In the genomic region with DNA sequence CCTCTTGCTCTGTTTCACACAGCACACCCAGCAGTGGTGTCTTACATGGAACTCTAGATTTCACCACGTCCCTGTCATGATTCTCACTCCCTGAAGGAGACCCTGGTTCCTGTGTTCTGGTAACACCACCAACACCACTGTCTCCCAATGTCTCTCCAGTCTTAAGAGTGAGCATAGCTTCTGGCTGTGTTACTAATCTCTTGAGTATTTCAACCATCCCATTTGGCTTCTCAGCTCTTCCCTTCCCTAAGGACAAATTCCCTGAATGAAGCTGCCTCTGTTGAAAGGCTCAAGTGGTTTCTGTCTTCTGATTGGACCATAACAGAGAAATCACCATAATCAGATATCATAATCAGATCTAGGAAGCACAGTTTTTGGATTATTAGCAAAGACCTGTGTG, we compare ENCODE assay signal across 22 cellular contexts.
DNase-seq lines count a peak whose midpoint lies in the region; TF ChIP-seq lines count a peak whose summit lies in the region.
"Had no signal": no experiment of that assay in that cellular context is flagged by ENCODE, and none has a peak within 500 bp of the region (broad histone marks: within the 10 kb centered on the region; RNA-seq: fewer than 3 reads in every experiment).

No MANE protein-coding gene starts in this region.

- H3K4me3 ChIP-seq in mammary epithelial cell (replicated peaks in 1 of 3; ENCODE audit: insufficient read depth in 1 of 3, low read depth in 2 of 3, low read length in 3 of 3) (no peak overlapping the region), trophoblast cell (ENCODE audit: low read depth, low read length) (no peak overlapping the region), sigmoid colon (no peak overlapping the region)
- H3K4me3 ChIP-seq: BLaER1, heart right ventricle, lower lobe of right lung, tibial artery had no signal

- WGBS in mammary epithelial cell (ENCODE audit: low coverage, missing lambda C conversion rate), result 25% methylated on average over 1 of the region's 1 CpG
- no CpG with 5 or more reads among the region's 1 CpG for WGBS in trophoblast cell (ENCODE audit: extremely low coverage, insufficient coverage, insufficient read length)
- 14 to 36% methylated on average over 1 of the region's 1 CpG for WGBS in sigmoid colon, 2 donors

- no peak overlapping the region for H3K4ac ChIP-seq in trophoblast cell (ENCODE audit: low read depth, low read length)

- no peaks in the 10 kb centered on the region for H4K20me1 ChIP-seq in mammary epithelial cell (ENCODE audit: insufficient read depth, low read length)
- H4K20me1 ChIP-seq: BLaER1 had no signal

- no peaks in the 10 kb centered on the region for H3K36me3 Mint-ChIP-seq in osteocyte (ENCODE audit: unreplicated experiment)
- H3K36me3 Mint-ChIP-seq: activated naive CD4-positive, alpha-beta T cell treated with anti-CD3 and anti-CD28 coated beads, Interleukin-2, amount 10 ng/mL, durations not matched to agents 7 days and 5 days had no signal

- no peaks in the 10 kb centered on the region for H3K27me3 Mint-ChIP-seq in osteocyte (ENCODE audit: unreplicated experiment)
- H3K27me3 Mint-ChIP-seq: activated naive CD4-positive, alpha-beta T cell treated with anti-CD3 and anti-CD28 coated beads, Interleukin-2, amount 10 ng/mL, durations not matched to agents 7 days and 5 days had no signal

- H3K4me1 Mint-ChIP-seq in osteocyte (ENCODE audit: unreplicated experiment), result no peaks in the 10 kb centered on the region
- H3K4me1 Mint-ChIP-seq: activated naive CD4-positive, alpha-beta T cell treated with anti-CD3 and anti-CD28 coated beads, Interleukin-2, amount 10 ng/mL, durations not matched to agents 7 days and 5 days; nephron had no signal

- CTCF ChIA-PET in mammary epithelial cell (lab: Charles Lee; ENCODE audit: low non-redundant PET), result no interaction called here

- intact Hi-C loops in mammary epithelial cell (cut with micrococcal nuclease), result no loop called here
- intact Hi-C loops in sigmoid colon (cut with DNase I), result no loop called here

- no peak for TF ChIP-seq EP300 in sigmoid colon (IDR thresholded peaks at IDR 0.05)

- no peak for TF ChIP-seq CTCF in mammary epithelial cell (conservative IDR thresholded peaks at IDR 0.05 in 1 of 2, IDR thresholded peaks at IDR 0.05 in 1 of 2; ENCODE audit: extremely low read depth in 1 of 2, insufficient read depth in 1 of 2, low read depth in 1 of 2, low read length in 2 of 2)
- TF ChIP-seq CTCF in osteocyte (IDR thresholded peaks at IDR 0.05), result no peak
- TF ChIP-seq CTCF in sigmoid colon (IDR thresholded peaks at IDR 0.05), result no peak

- H3K4me3 Mint-ChIP-seq in osteocyte (ENCODE audit: unreplicated experiment), result no peak overlapping the region
- H3K4me3 Mint-ChIP-seq: activated naive CD4-positive, alpha-beta T cell treated with anti-CD3 and anti-CD28 coated beads, Interleukin-2, amount 10 ng/mL, durations not matched to agents 7 days and 5 days; nephron; T-helper 1 cell treated with Interleukin-12 subunit alpha and Interleukin-12 subunit beta and Interleukin-4 antibody, amounts not matched to agents 30 μg/mL and 1 μg/mL, for 36 hours had no signal

- TF ChIP-seq POLR2A in sigmoid colon (IDR thresholded peaks at IDR 0.05), result no peak

- H3K9me3 Mint-ChIP-seq in osteocyte (ENCODE audit: unreplicated experiment), result no peaks in the 10 kb centered on the region
- H3K9me3 Mint-ChIP-seq: nephron; T-helper 1 cell treated with Interleukin-12 subunit alpha and Interleukin-12 subunit beta and Interleukin-4 antibody, amounts not matched to agents 30 μg/mL and 1 μg/mL, for 36 hours had no signal

- H2AFZ ChIP-seq in mammary epithelial cell (ENCODE audit: low read depth, low read length) (peak overlapping the region; percentile 70), trophoblast cell (ENCODE audit: insufficient read depth, low read length, poor library complexity) (no peak overlapping the region)

- no peak overlapping the region for H3K27ac Mint-ChIP-seq in osteocyte (ENCODE audit: unreplicated experiment)
- H3K27ac Mint-ChIP-seq: activated naive CD4-positive, alpha-beta T cell treated with anti-CD3 and anti-CD28 coated beads, Interleukin-2, amount 10 ng/mL, durations not matched to agents 7 days and 5 days; nephron; T-helper 1 cell treated with Interleukin-12 subunit alpha and Interleukin-12 subunit beta and Interleukin-4 antibody, amounts not matched to agents 30 μg/mL and 1 μg/mL, for 36 hours had no signal

- no peaks in the 10 kb centered on the region for H3K79me2 ChIP-seq in mammary epithelial cell (ENCODE audit: insufficient read depth, low read length)
- H3K79me2 ChIP-seq in trophoblast cell (ENCODE audit: control insufficient read depth, insufficient read depth, low read length, poor library complexity), result no peaks in the 10 kb centered on the region

- no peak overlapping the region for H3K14ac ChIP-seq in trophoblast cell (ENCODE audit: low read length)

- H2BK120ac ChIP-seq in trophoblast cell (ENCODE audit: insufficient read depth, low read length, poor library complexity), result no peak overlapping the region

- no peak overlapping the region for H2BK5ac ChIP-seq in trophoblast cell (ENCODE audit: low read depth, low read length, poor library complexity)

- no peak overlapping the region for H3K18ac ChIP-seq in trophoblast cell (ENCODE audit: low read length)

- in situ Hi-C loops in mammary epithelial cell (cut with MboI; ENCODE audit: low sequenced_read_pairs in 2 of 2), result no loop called here

- H3K27ac ChIP-seq in mammary epithelial cell (ENCODE audit: insufficient read depth, low read depth, low read length) (peak overlapping the region; percentile 23), trophoblast cell (ENCODE audit: low read depth, low read length) (peak overlapping the region; percentile 53), sigmoid colon (no peak overlapping the region)
- H3K27ac ChIP-seq: BLaER1, heart right ventricle, lower lobe of right lung, tibial artery, VCaP had no signal

- H3K4me1 ChIP-seq in mammary epithelial cell (ENCODE audit: insufficient read depth, low read length), result peaks cover 15% of the 10 kb centered on the region
- peaks cover 2 to 3% of the 10 kb centered on the region in 2 experiments for H3K4me1 ChIP-seq in trophoblast cell (ENCODE audit: control insufficient read depth in 1 of 2, insufficient read depth in 2 of 2, low read length in 2 of 2)
- H3K4me1 ChIP-seq in sigmoid colon, result no peaks in the 10 kb centered on the region
- H3K4me1 ChIP-seq: BLaER1, heart right ventricle, lower lobe of right lung, tibial artery had no signal

- DNase-seq in ELR (ENCODE audit: low read depth), result peak; percentile 89
- DNase-seq in NCI-H226, result peak; percentile 22
- peak; percentile 71 for DNase-seq in mammary epithelial cell
- DNase-seq in trophoblast cell, result peak; percentile 48 to 90
- no peak for DNase-seq in osteocyte (ENCODE audit: extremely low spot score, unreplicated experiment)
- no peak for DNase-seq in effector CD4-positive, alpha-beta T cell
- DNase-seq in NCI-H1436 treated with DMSO at 0.1 percent for 48 hours (lab: John Stamatoyannopoulos, UW), result no peak
- no peak for DNase-seq in sigmoid colon
- DNase-seq: activated naive CD4-positive, alpha-beta T cell treated with anti-CD3 and anti-CD28 coated beads, Interleukin-2, amount 10 ng/mL, durations not matched to agents 7 days and 5 days; H7; heart right ventricle; lower lobe of right lung; NCI-H187 treated with DMSO at 0.1 percent for 48 hours; NCI-H446; SHP77 treated with DMSO at 0.1 percent for 48 hours; stimulated activated CD4-positive, alpha-beta T cell treated with anti-CD3 and anti-CD28 coated beads, Interleukin-1b, Interleukin-23, amount 100 ng/mL, for 48 hours; stimulated activated naive CD4-positive, alpha-beta T cell treated with Interleukin-2 at 50 U/mL for 16 hours; tibial artery had no signal

- H3K9me3 ChIP-seq in mammary epithelial cell (replicated peaks; ENCODE audit: insufficient read depth, low read length) (no peaks in the 10 kb centered on the region), trophoblast cell (ENCODE audit: insufficient read depth, low read depth, low read length) (no peaks in the 10 kb centered on the region), sigmoid colon (no peaks in the 10 kb centered on the region)
- H3K9me3 ChIP-seq: BLaER1, lower lobe of right lung, tibial artery had no signal

- H3K9ac ChIP-seq in mammary epithelial cell (ENCODE audit: insufficient read depth, low read length) (no peak overlapping the region), trophoblast cell (ENCODE audit: low read length) (no peak overlapping the region)
- H3K9ac ChIP-seq: BLaER1 had no signal

- no peak overlapping the region for H2AK5ac ChIP-seq in trophoblast cell (ENCODE audit: low read length)

- H3K36me3 ChIP-seq in mammary epithelial cell (ENCODE audit: insufficient read depth, low read length) (no peaks in the 10 kb centered on the region), trophoblast cell (ENCODE audit: control insufficient read depth in 1 of 2, insufficient read depth in 2 of 2, low read length in 2 of 2) (no peaks in the 10 kb centered on the region), sigmoid colon (no peaks in the 10 kb centered on the region)
- H3K36me3 ChIP-seq: BLaER1, heart right ventricle, lower lobe of right lung, tibial artery had no signal

- H4K12ac ChIP-seq in trophoblast cell (ENCODE audit: low read depth, low read length), result no peak overlapping the region

- dilution Hi-C loops in mammary epithelial cell (cut with HindIII; ENCODE audit: low sequenced_read_pairs), result no loop called here

- H2BK12ac ChIP-seq in trophoblast cell (ENCODE audit: low read length), result no peak overlapping the region

- H3K23ac ChIP-seq in trophoblast cell (ENCODE audit: low read length), result no peak overlapping the region

- no peaks in the 10 kb centered on the region for H3K27me3 ChIP-seq in mammary epithelial cell (ENCODE audit: insufficient read depth, low read length)
- H3K27me3 ChIP-seq in trophoblast cell (ENCODE audit: insufficient read depth, low read length), result no peaks in the 10 kb centered on the region
- H3K27me3 ChIP-seq in sigmoid colon, result no peaks in the 10 kb centered on the region
- H3K27me3 ChIP-seq: BLaER1, heart right ventricle, tibial artery had no signal

- H3K79me1 ChIP-seq in trophoblast cell (ENCODE audit: low read length), result peaks cover 3% of the 10 kb centered on the region

- no TSS peak for BruUV-seq in mammary epithelial cell (replicated peaks; lab: Mats Ljungman, UMichigan)

- H4K91ac ChIP-seq in trophoblast cell (ENCODE audit: low read depth, low read length), result no peak overlapping the region

- H4K8ac ChIP-seq in trophoblast cell (ENCODE audit: low read depth, low read length), result no peak overlapping the region

- H3K4me2 ChIP-seq in mammary epithelial cell (ENCODE audit: insufficient read depth, low read depth, low read length) (peak overlapping the region; percentile 4), trophoblast cell (ENCODE audit: low read length) (no peak overlapping the region)
- H3K4me2 ChIP-seq: BLaER1 had no signal

Comparison
In these comparisons a context has a peak if more than half of its experiments do, and no peak if none do; other contexts are left out.
1. DNase-seq: peak in ELR (single experiment), NCI-H226 (single experiment), mammary epithelial cell (single experiment) and trophoblast cell (2 of 2); none in osteocyte (single experiment), effector CD4-positive, alpha-beta T cell (single experiment), NCI-H1436 treated with DMSO at 0.1 percent for 48 hours (single experiment) and sigmoid colon (single experiment).
2. H3K27ac ChIP-seq: peak in mammary epithelial cell (single experiment) and trophoblast cell (single experiment); none in sigmoid colon (0 of 4).